ENCODE assay signal across 8 cellular contexts in the genomic region with DNA sequence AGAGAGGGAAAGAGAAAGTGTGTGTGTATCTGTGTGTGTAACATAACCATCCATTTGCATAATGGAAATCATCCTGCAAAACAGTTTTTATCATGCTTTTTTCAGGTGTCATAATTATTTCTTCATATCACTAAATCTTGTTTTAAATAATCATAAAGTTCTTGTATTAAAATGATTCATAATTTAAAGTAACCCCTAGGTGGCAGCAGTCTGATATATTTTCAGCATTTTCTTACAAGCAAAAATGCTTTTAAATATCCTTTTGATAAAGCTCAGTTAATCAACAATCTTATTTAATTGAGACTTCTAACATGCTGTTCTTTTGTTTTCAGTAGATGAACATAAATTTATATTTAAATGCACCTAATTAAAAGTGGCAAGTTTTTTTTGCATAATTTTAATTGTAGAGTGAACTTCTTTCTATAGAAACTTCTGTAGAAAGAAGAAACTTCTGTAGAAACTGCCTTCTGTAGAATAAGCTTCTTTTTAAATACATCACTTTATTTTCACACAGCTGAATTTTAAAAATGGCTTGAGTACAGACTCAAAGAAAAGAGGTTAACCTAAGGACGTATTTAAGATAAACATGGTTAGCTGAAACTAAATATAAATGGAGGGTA.
DNase-seq lines count a peak whose midpoint lies in the region; ATAC-seq and TF ChIP-seq lines count a peak whose summit lies in the region.

No MANE protein-coding gene starts in this region.

- POLR2A ChIA-PET in CD4-positive, alpha-beta T cell (lab: Charles Lee) = interaction anchor here (1.5 kb wide), 1 partner anchor 650 kb away, joined by 8 read pairs; no protein-coding TSS in a partner anchor

- H3K4me3 ChIP-seq in SK-N-MC = no peak overlapping the region

- H3K9me3 Mint-ChIP-seq in CD4-positive, alpha-beta T cell = no peaks in the 10 kb centered on the region
- H3K9me3 Mint-ChIP-seq in glutamatergic neuron (ENCODE audit: unreplicated experiment) = no peaks in the 10 kb centered on the region

- DNase-seq in CD4-positive, alpha-beta T cell = no peak
- peak; percentile 22 for DNase-seq in LHCN-M2 (ENCODE audit: low read depth)
- DNase-seq in SK-N-MC (ENCODE audit: low read depth, low spot score) = peak; percentile 67
- no peak for DNase-seq in glutamatergic neuron
- no peak for DNase-seq in mesenteric fat pad (ENCODE audit: low spot score)
- no peak for DNase-seq in left colon

- H3K4me3 Mint-ChIP-seq in CD4-positive, alpha-beta T cell = no peak overlapping the region
- no peak overlapping the region for H3K4me3 Mint-ChIP-seq in glutamatergic neuron (ENCODE audit: unreplicated experiment)

- H3K27me3 ChIP-seq in CD4-positive, alpha-beta T cell (ENCODE audit: control insufficient read depth, insufficient read depth, low read length) = no peaks in the 10 kb centered on the region

- H3K9ac ChIP-seq in SK-N-MC (ENCODE audit: insufficient read length) = no peak overlapping the region

- CTCF ChIA-PET in CD4-positive, alpha-beta T cell (lab: Charles Lee) = interaction anchor here (0.6 to 3.0 kb wide), 5 partner anchors 31 to 678 kb away, joined by 3 to 20 read pairs (median 3); no protein-coding TSS in a partner anchor

- H3K36me3 ChIP-seq in SK-N-MC (ENCODE audit: insufficient read depth, low read length) = peaks cover 65% of the 10 kb centered on the region

- peak; percentile 71 for TF ChIP-seq CTCF in CD4-positive, alpha-beta T cell (IDR thresholded peaks at IDR 0.05)
- peak; percentile 77 for TF ChIP-seq CTCF in glutamatergic neuron (IDR thresholded peaks at IDR 0.05; ENCODE audit: partially characterized antibody, unreplicated experiment)

- H3K27ac Mint-ChIP-seq in CD4-positive, alpha-beta T cell = no peak overlapping the region
- no peak overlapping the region for H3K27ac Mint-ChIP-seq in glutamatergic neuron (ENCODE audit: unreplicated experiment)

- intact Hi-C loops in CD4-positive, alpha-beta T cell (cut with DNase I, micrococcal nuclease) = loop anchor here (1.0 to 5.0 kb wide), 3 partner anchors 473 to 737 kb away; no protein-coding TSS in a partner anchor
- intact Hi-C loops in left colon (cut with DNase I, micrococcal nuclease) = loop anchor here in 1 of 2 donors (5.0 kb wide), 1 partner anchor 652 kb away; no protein-coding TSS in a partner anchor

- no peaks in the 10 kb centered on the region for H3K9me3 ChIP-seq in CD4-positive, alpha-beta T cell (ENCODE audit: control insufficient read depth, low read length)
- H3K9me3 ChIP-seq in SK-N-MC (ENCODE audit: low read depth, low read length) = no peaks in the 10 kb centered on the region

- peaks cover 91% of the 10 kb centered on the region for H3K36me3 Mint-ChIP-seq in CD4-positive, alpha-beta T cell (ENCODE audit: low read depth)
- H3K36me3 Mint-ChIP-seq in glutamatergic neuron (ENCODE audit: unreplicated experiment) = no peaks in the 10 kb centered on the region

- H3K27me3 Mint-ChIP-seq in CD4-positive, alpha-beta T cell = no peaks in the 10 kb centered on the region
- H3K27me3 Mint-ChIP-seq in glutamatergic neuron (ENCODE audit: unreplicated experiment) = peaks cover 5% of the 10 kb centered on the region

- H3K27ac ChIP-seq in CD4-positive, alpha-beta T cell (ENCODE audit: low read depth, low read length) = no peak overlapping the region
- peak overlapping the region; percentile 20; the same call in 1 of the 2 replicates for H3K27ac ChIP-seq in SK-N-MC

- H3K4me1 Mint-ChIP-seq in CD4-positive, alpha-beta T cell (ENCODE audit: low read depth) = no peaks in the 10 kb centered on the region
- H3K4me1 Mint-ChIP-seq in glutamatergic neuron (ENCODE audit: low read depth, unreplicated experiment) = no peaks in the 10 kb centered on the region

- no peak for ATAC-seq in CD4-positive, alpha-beta T cell (ENCODE audit: poor library complexity)
- ATAC-seq in HG02759 (IDR thresholded peaks at IDR 0.05; ENCODE audit: unreplicated experiment) = no peak
- ATAC-seq in GM18511 (IDR thresholded peaks at IDR 0.05; ENCODE audit: unreplicated experiment) = no peak
- no peak for ATAC-seq in left colon

Comparison
In these comparisons a context has a peak if more than half of its experiments do, and no peak if none do; other contexts are left out.
1. DNase-seq: peak in LHCN-M2 (single experiment) and SK-N-MC (single experiment); none in CD4-positive, alpha-beta T cell (0 of 10), glutamatergic neuron (single experiment), mesenteric fat pad (single experiment) and left colon (0 of 2).